In genomic region chr10:132596742-132597279, GRCh38 we compare ENCODE assay signal across 21 cellular contexts. TPM values are rescaled to one million over a fixed set of nuclear protein-coding genes. Genes with fewer than 3 reads are reported as not detected.
DNase-seq lines count a peak whose midpoint lies in the region; ATAC-seq and TF ChIP-seq lines count a peak whose summit lies in the region.
"Had no signal": no experiment of that assay in that cellular context is flagged by ENCODE, and none has a peak within 500 bp of the region (broad histone marks: within the 10 kb centered on the region; RNA-seq: fewer than 3 reads in every experiment).

No MANE protein-coding gene starts in this region.

- H3K27ac Mint-ChIP-seq in T-helper 17 cell: no peak overlapping the region
- no peak overlapping the region for H3K27ac Mint-ChIP-seq in activated naive CD4-positive, alpha-beta T cell treated with anti-CD3 and anti-CD28 coated beads, Interleukin-2, amount 50 U/mL, for 72 hours

- H4K12ac ChIP-seq in trophoblast cell (ENCODE audit: low read depth, low read length): no peak overlapping the region

- H3K9me3 ChIP-seq in BLaER1 treated with 17β-estradiol and CSF1 and Interleukin-3, amounts not matched to agents 10 nM and 100 nM (replicated peaks in 1 of 11): peaks cover 37 to 53% (median 44%) of the 10 kb centered on the region in 11 experiments
- no peaks in the 10 kb centered on the region for H3K9me3 ChIP-seq in T-helper 17 cell (ENCODE audit: control insufficient read depth, low read length, poor library complexity, severe bottlenecking)
- H3K9me3 ChIP-seq in esophagus muscularis mucosa: peaks cover 0 to 8% (median 4%) of the 10 kb centered on the region in 4 donors
- H3K9me3 ChIP-seq in trophoblast cell (ENCODE audit: insufficient read depth, low read depth, low read length): peaks cover 13% of the 10 kb centered on the region
- H3K9me3 ChIP-seq: SJCRH30 had no signal

- H3K36me3 Mint-ChIP-seq in T-helper 17 cell (ENCODE audit: low read depth): no peaks in the 10 kb centered on the region
- peaks cover 20 to 34% of the 10 kb centered on the region in 2 donors for H3K36me3 Mint-ChIP-seq in activated naive CD4-positive, alpha-beta T cell treated with anti-CD3 and anti-CD28 coated beads, Interleukin-2, amount 50 U/mL, for 72 hours

- no peak for ATAC-seq in T-helper 17 cell
- no peak for ATAC-seq in activated naive CD4-positive, alpha-beta T cell treated with anti-CD3 and anti-CD28 coated beads, Interleukin-2, amount 50 U/mL, for 72 hours

- H2AK5ac ChIP-seq in trophoblast cell (ENCODE audit: low read length): no peak overlapping the region

- no peak overlapping the region for H4K8ac ChIP-seq in trophoblast cell (ENCODE audit: low read depth, low read length)

- peaks cover 40 to 72% (median 69%) of the 10 kb centered on the region in 10 experiments for H3K4me1 ChIP-seq in BLaER1 treated with 17β-estradiol and CSF1 and Interleukin-3, amounts not matched to agents 10 nM and 100 nM
- H3K4me1 ChIP-seq in esophagus muscularis mucosa: peaks cover 49 to 85% (median 85%) of the 10 kb centered on the region in 4 donors
- H3K4me1 ChIP-seq in trophoblast cell (ENCODE audit: control insufficient read depth in 1 of 2, insufficient read depth in 2 of 2, low read length in 2 of 2): peaks cover 0 to 4% of the 10 kb centered on the region in 2 experiments
- H3K4me1 ChIP-seq: SJCRH30 had no signal

- no peak for DNase-seq in T-helper 17 cell
- DNase-seq in esophagus muscularis mucosa (ENCODE audit: extremely low spot score): no peak
- no peak for DNase-seq in trophoblast cell
- no peak for DNase-seq in mesenteric fat pad (ENCODE audit: low spot score)
- no peak for DNase-seq in activated naive CD4-positive, alpha-beta T cell treated with anti-CD3 and anti-CD28 coated beads, Interleukin-2, amount 50 U/mL, for 72 hours (ENCODE audit: low spot score in 2 of 2)
- DNase-seq in middle frontal gyrus (ENCODE audit: extremely low spot score, low spot score): no peak
- DNase-seq: CD4-positive, CD25-positive, alpha-beta regulatory T cell; DMS79 treated with DMSO at 0.1 percent for 48 hours; GM23248; HCEC 1CT; Karpas-422; NCI-H1105 treated with DMSO at 0.1 percent for 48 hours; NCI-H2081; NCI-H2171; NCI-H345; NCI-H524; NCI-H82; SJCRH30 had no signal

- H3K27ac ChIP-seq in BLaER1 treated with 17β-estradiol and CSF1 and Interleukin-3, amounts not matched to agents 10 nM and 100 nM: no peak overlapping the region
- H3K27ac ChIP-seq in esophagus muscularis mucosa (replicated peaks in 1 of 4): peak overlapping the region; percentile 73 to 89 (median 86)
- no peak overlapping the region for H3K27ac ChIP-seq in trophoblast cell (ENCODE audit: low read depth, low read length)
- H3K27ac ChIP-seq: GM23248, Peyer's patch, SJCRH30 had no signal

- H3K23ac ChIP-seq in trophoblast cell (ENCODE audit: low read length): peak overlapping the region; percentile 100

- intact Hi-C loops in esophagus muscularis mucosa (cut with DNase I): no loop called here

- no peak overlapping the region for H3K4me3 ChIP-seq in BLaER1 treated with 17β-estradiol and CSF1 and Interleukin-3, amounts not matched to agents 10 nM and 100 nM
- H3K4me3 ChIP-seq in esophagus muscularis mucosa (no peak overlapping the region), trophoblast cell (ENCODE audit: low read depth, low read length) (peak overlapping the region; percentile 63)
- H3K4me3 ChIP-seq: GM23248, Peyer's patch, SJCRH30 had no signal

- peak overlapping the region; percentile 28 to 97 (median 41); a peak in 19 of 22 replicates for H3K4me2 ChIP-seq in BLaER1 treated with 17β-estradiol and CSF1 and Interleukin-3, amounts not matched to agents 10 nM and 100 nM
- no peak overlapping the region for H3K4me2 ChIP-seq in trophoblast cell (ENCODE audit: low read length)

- no peak overlapping the region for H2AFZ ChIP-seq in trophoblast cell (ENCODE audit: insufficient read depth, low read length, poor library complexity)
- H2AFZ ChIP-seq: GM23248 had no signal

- no peak overlapping the region for H3K9ac ChIP-seq in BLaER1 treated with 17β-estradiol and CSF1 and Interleukin-3, amounts not matched to agents 10 nM and 100 nM
- no peak overlapping the region for H3K9ac ChIP-seq in trophoblast cell (ENCODE audit: low read length)
- H3K9ac ChIP-seq: GM23248 had no signal

- peaks cover 11 to 30% (median 24%) of the 10 kb centered on the region in 11 experiments; a peak in 21 of 22 replicates for H3K36me3 ChIP-seq in BLaER1 treated with 17β-estradiol and CSF1 and Interleukin-3, amounts not matched to agents 10 nM and 100 nM
- H3K36me3 ChIP-seq in esophagus muscularis mucosa (no peaks in the 10 kb centered on the region), trophoblast cell (ENCODE audit: control insufficient read depth in 1 of 2, insufficient read depth in 2 of 2, low read length in 2 of 2) (no peaks in the 10 kb centered on the region)
- H3K36me3 ChIP-seq: Peyer's patch, SJCRH30 had no signal

- H3K18ac ChIP-seq in trophoblast cell (ENCODE audit: low read length): no peak overlapping the region

- H2BK120ac ChIP-seq in trophoblast cell (ENCODE audit: insufficient read depth, low read length, poor library complexity): no peak overlapping the region

- no peak for TF ChIP-seq EP300 in esophagus muscularis mucosa (IDR thresholded peaks at IDR 0.05)

- no peak overlapping the region for H4K91ac ChIP-seq in trophoblast cell (ENCODE audit: low read depth, low read length)

- H2BK5ac ChIP-seq in trophoblast cell (ENCODE audit: low read depth, low read length, poor library complexity): no peak overlapping the region

- H3K79me1 ChIP-seq in trophoblast cell (ENCODE audit: low read length): no peaks in the 10 kb centered on the region

- H3K4me1 Mint-ChIP-seq in T-helper 17 cell: peaks cover 42% of the 10 kb centered on the region

- peak overlapping the region; percentile 8 for H3K4me3 Mint-ChIP-seq in T-helper 17 cell

- no peak overlapping the region for H2BK12ac ChIP-seq in trophoblast cell (ENCODE audit: low read length)

- no peak overlapping the region for H3K14ac ChIP-seq in trophoblast cell (ENCODE audit: low read length)

- peaks cover 5 to 49% (median 26%) of the 10 kb centered on the region in 11 experiments; a peak in 13 of 22 replicates for H4K20me1 ChIP-seq in BLaER1 treated with 17β-estradiol and CSF1 and Interleukin-3, amounts not matched to agents 10 nM and 100 nM

- H3K27me3 Mint-ChIP-seq in T-helper 17 cell: no peaks in the 10 kb centered on the region
- H3K27me3 Mint-ChIP-seq: CD4-positive, CD25-positive, alpha-beta regulatory T cell; IgD-negative memory B cell had no signal

- no peaks in the 10 kb centered on the region for H3K79me2 ChIP-seq in trophoblast cell (ENCODE audit: control insufficient read depth, insufficient read depth, low read length, poor library complexity)

- peaks cover 18 to 26% of the 10 kb centered on the region in 2 donors for H3K9me3 Mint-ChIP-seq in activated naive CD4-positive, alpha-beta T cell treated with anti-CD3 and anti-CD28 coated beads, Interleukin-2, amount 50 U/mL, for 72 hours

- no peak for TF ChIP-seq POLR2A in esophagus muscularis mucosa (IDR thresholded peaks at IDR 0.05; ENCODE audit: low read depth)

- no peak for TF ChIP-seq CTCF in esophagus muscularis mucosa (IDR thresholded peaks at IDR 0.05)

- peaks cover 0 to 35% (median 0%) of the 10 kb centered on the region in 11 experiments; a peak in 4 of 22 replicates for H3K27me3 ChIP-seq in BLaER1 treated with 17β-estradiol and CSF1 and Interleukin-3, amounts not matched to agents 10 nM and 100 nM
- H3K27me3 ChIP-seq in esophagus muscularis mucosa (no peaks in the 10 kb centered on the region), trophoblast cell (ENCODE audit: insufficient read depth, low read length) (no peaks in the 10 kb centered on the region)
- H3K27me3 ChIP-seq: Peyer's patch, SJCRH30 had no signal

- WGBS in esophagus muscularis mucosa: 87% methylated on average over 18 of the region's 21 CpGs
- WGBS in trophoblast cell (ENCODE audit: extremely low coverage, insufficient coverage, insufficient read length): no CpG with 5 or more reads among the region's 21 CpGs

- H3K4ac ChIP-seq in trophoblast cell (ENCODE audit: low read depth, low read length): no peak overlapping the region

RNA-seq across cellular contexts. Expression of gene INPP5A, which starts 59.2 kb away (rescaled TPM):
- total RNA-seq in T-helper 17 cell (10 to 100 TPM; 17.6 to 24.7 TPM), esophagus muscularis mucosa (100 to 1,000 TPM; 234 to 301 (median 245) TPM), mesenteric fat pad (30.5 TPM)
- 25.7 and 25.9 TPM in 2 replicates for polyA plus RNA-seq in trophoblast cell (2013)
- total RNA-seq in activated naive CD4-positive, alpha-beta T cell treated with anti-CD3 and anti-CD28 coated beads, Interleukin-2, amount 50 U/mL, for 72 hours: 10 to 100 TPM; 10.5 to 14.0 TPM

Comparison
In these comparisons a context has a peak if more than half of its experiments do, and no peak if none do; other contexts are left out.
1. H3K27ac ChIP-seq: peak in esophagus muscularis mucosa (4 of 4); none in BLaER1 treated with 17β-estradiol and CSF1 and Interleukin-3, amounts not matched to agents 10 nM and 100 nM (0 of 11) and trophoblast cell (single experiment).